In the genomic region with DNA sequence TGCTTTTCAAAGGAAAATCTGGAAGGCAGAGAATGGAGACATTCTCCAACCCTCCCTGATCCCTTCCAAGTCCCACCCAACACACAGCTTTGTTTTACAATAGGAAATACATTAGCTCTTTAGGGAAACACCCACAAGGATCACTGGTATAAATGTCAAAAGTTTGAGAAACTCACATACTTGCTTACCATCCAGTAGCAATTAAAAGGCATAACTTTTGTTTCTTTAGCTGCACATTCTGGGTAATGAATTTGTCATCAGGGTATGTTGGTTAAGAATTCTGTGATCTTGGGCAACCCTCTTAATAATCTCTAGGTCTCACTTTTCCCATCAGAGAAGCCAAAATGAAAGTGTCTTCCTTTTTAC, we compare ENCODE assay signal across 1 cellular context.
TF ChIP-seq lines count a peak whose summit lies in the region.

No MANE protein-coding gene starts in this region.

TF ChIP-seq in GM23338, 12 proteins besides CTCF, POLR2A, EP300 and RAD21 (continued from another document):
- TF ChIP-seq, protein P1, sequence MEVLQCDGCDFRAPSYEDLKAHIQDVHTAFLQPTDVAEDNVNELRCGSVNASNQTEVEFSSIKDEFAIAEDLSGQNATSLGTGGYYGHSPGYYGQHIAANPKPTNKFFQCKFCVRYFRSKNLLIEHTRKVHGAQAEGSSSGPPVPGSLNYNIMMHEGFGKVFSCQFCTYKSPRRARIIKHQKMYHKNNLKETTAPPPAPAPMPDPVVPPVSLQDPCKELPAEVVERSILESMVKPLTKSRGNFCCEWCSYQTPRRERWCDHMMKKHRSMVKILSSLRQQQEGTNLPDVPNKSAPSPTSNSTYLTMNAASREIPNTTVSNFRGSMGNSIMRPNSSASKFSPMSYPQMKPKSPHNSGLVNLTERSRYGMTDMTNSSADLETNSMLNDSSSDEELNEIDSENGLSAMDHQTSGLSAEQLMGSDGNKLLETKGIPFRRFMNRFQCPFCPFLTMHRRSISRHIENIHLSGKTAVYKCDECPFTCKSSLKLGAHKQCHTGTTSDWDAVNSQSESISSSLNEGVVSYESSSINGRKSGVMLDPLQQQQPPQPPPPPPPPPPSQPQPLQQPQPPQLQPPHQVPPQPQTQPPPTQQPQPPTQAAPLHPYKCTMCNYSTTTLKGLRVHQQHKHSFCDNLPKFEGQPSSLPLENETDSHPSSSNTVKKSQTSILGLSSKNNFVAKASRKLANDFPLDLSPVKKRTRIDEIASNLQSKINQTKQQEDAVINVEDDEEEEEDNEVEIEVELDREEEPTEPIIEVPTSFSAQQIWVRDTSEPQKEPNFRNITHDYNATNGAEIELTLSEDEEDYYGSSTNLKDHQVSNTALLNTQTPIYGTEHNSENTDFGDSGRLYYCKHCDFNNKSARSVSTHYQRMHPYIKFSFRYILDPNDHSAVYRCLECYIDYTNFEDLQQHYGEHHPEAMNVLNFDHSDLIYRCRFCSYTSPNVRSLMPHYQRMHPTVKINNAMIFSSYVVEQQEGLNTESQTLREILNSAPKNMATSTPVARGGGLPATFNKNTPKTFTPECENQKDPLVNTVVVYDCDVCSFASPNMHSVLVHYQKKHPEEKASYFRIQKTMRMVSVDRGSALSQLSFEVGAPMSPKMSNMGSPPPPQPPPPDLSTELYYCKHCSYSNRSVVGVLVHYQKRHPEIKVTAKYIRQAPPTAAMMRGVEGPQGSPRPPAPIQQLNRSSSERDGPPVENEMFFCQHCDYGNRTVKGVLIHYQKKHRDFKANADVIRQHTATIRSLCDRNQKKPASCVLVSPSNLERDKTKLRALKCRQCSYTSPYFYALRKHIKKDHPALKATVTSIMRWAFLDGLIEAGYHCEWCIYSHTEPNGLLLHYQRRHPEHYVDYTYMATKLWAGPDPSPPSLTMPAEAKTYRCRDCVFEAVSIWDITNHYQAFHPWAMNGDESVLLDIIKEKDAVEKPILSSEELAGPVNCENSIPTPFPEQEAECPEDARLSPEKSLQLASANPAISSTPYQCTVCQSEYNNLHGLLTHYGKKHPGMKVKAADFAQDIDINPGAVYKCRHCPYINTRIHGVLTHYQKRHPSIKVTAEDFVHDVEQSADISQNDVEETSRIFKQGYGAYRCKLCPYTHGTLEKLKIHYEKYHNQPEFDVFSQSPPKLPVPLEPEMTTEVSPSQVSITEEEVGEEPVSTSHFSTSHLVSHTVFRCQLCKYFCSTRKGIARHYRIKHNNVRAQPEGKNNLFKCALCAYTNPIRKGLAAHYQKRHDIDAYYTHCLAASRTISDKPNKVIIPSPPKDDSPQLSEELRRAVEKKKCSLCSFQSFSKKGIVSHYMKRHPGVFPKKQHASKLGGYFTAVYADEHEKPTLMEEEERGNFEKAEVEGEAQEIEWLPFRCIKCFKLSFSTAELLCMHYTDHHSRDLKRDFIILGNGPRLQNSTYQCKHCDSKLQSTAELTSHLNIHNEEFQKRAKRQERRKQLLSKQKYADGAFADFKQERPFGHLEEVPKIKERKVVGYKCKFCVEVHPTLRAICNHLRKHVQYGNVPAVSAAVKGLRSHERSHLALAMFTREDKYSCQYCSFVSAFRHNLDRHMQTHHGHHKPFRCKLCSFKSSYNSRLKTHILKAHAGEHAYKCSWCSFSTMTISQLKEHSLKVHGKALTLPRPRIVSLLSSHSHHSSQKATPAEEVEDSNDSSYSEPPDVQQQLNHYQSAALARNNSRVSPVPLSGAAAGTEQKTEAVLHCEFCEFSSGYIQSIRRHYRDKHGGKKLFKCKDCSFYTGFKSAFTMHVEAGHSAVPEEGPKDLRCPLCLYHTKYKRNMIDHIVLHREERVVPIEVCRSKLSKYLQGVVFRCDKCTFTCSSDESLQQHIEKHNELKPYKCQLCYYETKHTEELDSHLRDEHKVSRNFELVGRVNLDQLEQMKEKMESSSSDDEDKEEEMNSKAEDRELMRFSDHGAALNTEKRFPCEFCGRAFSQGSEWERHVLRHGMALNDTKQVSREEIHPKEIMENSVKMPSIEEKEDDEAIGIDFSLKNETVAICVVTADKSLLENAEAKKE (CRISPR knock-in tag; IDR thresholded peaks at IDR 0.05) = no peak
- TF ChIP-seq, protein P2, sequence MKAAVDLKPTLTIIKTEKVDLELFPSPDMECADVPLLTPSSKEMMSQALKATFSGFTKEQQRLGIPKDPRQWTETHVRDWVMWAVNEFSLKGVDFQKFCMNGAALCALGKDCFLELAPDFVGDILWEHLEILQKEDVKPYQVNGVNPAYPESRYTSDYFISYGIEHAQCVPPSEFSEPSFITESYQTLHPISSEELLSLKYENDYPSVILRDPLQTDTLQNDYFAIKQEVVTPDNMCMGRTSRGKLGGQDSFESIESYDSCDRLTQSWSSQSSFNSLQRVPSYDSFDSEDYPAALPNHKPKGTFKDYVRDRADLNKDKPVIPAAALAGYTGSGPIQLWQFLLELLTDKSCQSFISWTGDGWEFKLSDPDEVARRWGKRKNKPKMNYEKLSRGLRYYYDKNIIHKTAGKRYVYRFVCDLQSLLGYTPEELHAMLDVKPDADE (IDR thresholded peaks at IDR 0.05) = no peak
- TF ChIP-seq NANOG (IDR thresholded peaks at IDR 0.05; ENCODE audit: borderline replicate concordance) = no peak
- TF ChIP-seq POLR2AphosphoS5 (IDR thresholded peaks at IDR 0.05; ENCODE audit: low read depth) = no peak
- TF ChIP-seq EZH2phosphoT487 (IDR thresholded peaks at IDR 0.05; ENCODE audit: unreplicated experiment) = no peak
- no peak for TF ChIP-seq ZNF114 (CRISPR knock-in tag; IDR thresholded peaks at IDR 0.05)
- TF ChIP-seq EZH2 (IDR thresholded peaks at IDR 0.05; ENCODE audit: low read depth, unreplicated experiment) = no peak
